Comparison of ENCODE assay signal across 14 cellular contexts in genomic region chr7:110356438-110356837, GRCh38.
DNase-seq lines count a peak whose midpoint lies in the region; ATAC-seq, FAIRE-seq and TF ChIP-seq lines count a peak whose summit lies in the region.
"Had no signal": no experiment of that assay in that cellular context is flagged by ENCODE, and none has a peak within 500 bp of the region (broad histone marks: within the 10 kb centered on the region; RNA-seq: fewer than 3 reads in every experiment).

No MANE protein-coding gene starts in this region.

- no peak for TF ChIP-seq POLR2A in GM12891 (IDR thresholded peaks at IDR 0.05; ENCODE audit: low read depth, low read length)

- POLR2A ChIA-PET in WTC11 (lab: Charles Lee), result no interaction called here

- no peak for TF ChIP-seq CTCF in WTC11 (IDR thresholded peaks at IDR 0.05)

- no peak for ATAC-seq in WTC11
- ATAC-seq in HG03280 (IDR thresholded peaks at IDR 0.05; ENCODE audit: unreplicated experiment), result no peak

- no peaks in the 10 kb centered on the region for H3K4me1 Mint-ChIP-seq in WTC11
- H3K4me1 Mint-ChIP-seq: B cell; CD8-positive, alpha-beta memory T cell; H9 had no signal

- DNase-seq in activated effector memory CD4-positive, alpha-beta T cell treated with anti-CD3 and anti-CD28 coated beads, Interleukin-2, amount 50 U/mL, for 16 hours, result peak; percentile 57
- no peak for DNase-seq in activated effector memory CD4-positive, alpha-beta T cell treated with Interleukin-2 at 50 U/mL for 16 hours
- DNase-seq in DMS53 treated with DMSO at 0.1 percent for 48 hours (lab: John Stamatoyannopoulos, UW; ENCODE audit: unreplicated experiment) (peak; percentile 31), WTC11 (ENCODE audit: low spot score) (peak; percentile 13), GM12891 (ENCODE audit: insufficient read length, low spot score) (no peak)
- DNase-seq: CD8-positive, alpha-beta memory T cell; COR-L47; DMS 273 treated with DMSO at 0.1 percent for 48 hours; DMS79; GF-D8; H9 had no signal

- no peak overlapping the region for H3K4me3 Mint-ChIP-seq in WTC11
- H3K4me3 Mint-ChIP-seq: B cell; CD8-positive, alpha-beta memory T cell; H9 had no signal

- no peaks in the 10 kb centered on the region for H3K27me3 Mint-ChIP-seq in WTC11 (ENCODE audit: low read depth)
- H3K27me3 Mint-ChIP-seq: B cell had no signal

- no peak for FAIRE-seq in GM12891 (lab: Jason Lieb, UNC)
- FAIRE-seq: H1 had no signal

- H3K9me3 Mint-ChIP-seq in WTC11, result peaks cover 15% of the 10 kb centered on the region

- CTCF ChIA-PET in WTC11 (lab: Charles Lee), result no interaction called here

- H3K36me3 Mint-ChIP-seq in WTC11, result no peaks in the 10 kb centered on the region; the same call in 1 of the 2 replicates
- H3K36me3 Mint-ChIP-seq: CD8-positive, alpha-beta memory T cell had no signal

- no peak overlapping the region for H3K27ac Mint-ChIP-seq in WTC11
- H3K27ac Mint-ChIP-seq: B cell; CD8-positive, alpha-beta memory T cell; H9 had no signal

TF ChIP-seq in WTC11, 78 proteins besides CTCF, POLR2A, EP300 and RAD21 (continues in another document):
- TF ChIP-seq PREB (CRISPR knock-in tag; IDR thresholded peaks at IDR 0.05; ENCODE audit: borderline replicate concordance) (no peak), ZNF532 (CRISPR knock-in tag; IDR thresholded peaks at IDR 0.05; ENCODE audit: borderline replicate concordance) (no peak), SMAD3 (CRISPR knock-in tag; IDR thresholded peaks at IDR 0.05; ENCODE audit: borderline replicate concordance) (no peak), NFATC4 (CRISPR knock-in tag; IDR thresholded peaks at IDR 0.05) (no peak), ZNF121 (CRISPR knock-in tag; IDR thresholded peaks at IDR 0.05) (no peak), JUN (CRISPR knock-in tag; IDR thresholded peaks at IDR 0.05) (no peak), FOXK1 (CRISPR knock-in tag; IDR thresholded peaks at IDR 0.05) (no peak), ZNF671 (CRISPR knock-in tag; IDR thresholded peaks at IDR 0.05) (no peak), E2F1 (CRISPR knock-in tag; IDR thresholded peaks at IDR 0.05) (no peak)

TF ChIP-seq in GM12891, 5 proteins besides CTCF, POLR2A, EP300 and RAD21:
- TF ChIP-seq SPI1 (IDR thresholded peaks at IDR 0.05; ENCODE audit: low read depth, low read length) (no peak), PAX5 (IDR thresholded peaks at IDR 0.05; ENCODE audit: insufficient read depth, low read length, severe bottlenecking) (no peak), TAF1 (IDR thresholded peaks at IDR 0.05; ENCODE audit: low read depth, low read length) (no peak), POLR2AphosphoS5 (IDR thresholded peaks at IDR 0.05; ENCODE audit: low read depth, low read length) (no peak), POU2F2 (IDR thresholded peaks at IDR 0.05; ENCODE audit: low read depth, low read length) (no peak)

Comparison
In these comparisons a context has a peak if more than half of its experiments do, and no peak if none do; other contexts are left out.
1. DNase-seq: peak in activated effector memory CD4-positive, alpha-beta T cell treated with anti-CD3 and anti-CD28 coated beads, Interleukin-2, amount 50 U/mL, for 16 hours (single experiment), DMS53 treated with DMSO at 0.1 percent for 48 hours (single experiment) and WTC11 (single experiment); none in activated effector memory CD4-positive, alpha-beta T cell treated with Interleukin-2 at 50 U/mL for 16 hours (single experiment) and GM12891 (single experiment).